12 cellular contexts compared by ENCODE assay signal in the genomic region with DNA sequence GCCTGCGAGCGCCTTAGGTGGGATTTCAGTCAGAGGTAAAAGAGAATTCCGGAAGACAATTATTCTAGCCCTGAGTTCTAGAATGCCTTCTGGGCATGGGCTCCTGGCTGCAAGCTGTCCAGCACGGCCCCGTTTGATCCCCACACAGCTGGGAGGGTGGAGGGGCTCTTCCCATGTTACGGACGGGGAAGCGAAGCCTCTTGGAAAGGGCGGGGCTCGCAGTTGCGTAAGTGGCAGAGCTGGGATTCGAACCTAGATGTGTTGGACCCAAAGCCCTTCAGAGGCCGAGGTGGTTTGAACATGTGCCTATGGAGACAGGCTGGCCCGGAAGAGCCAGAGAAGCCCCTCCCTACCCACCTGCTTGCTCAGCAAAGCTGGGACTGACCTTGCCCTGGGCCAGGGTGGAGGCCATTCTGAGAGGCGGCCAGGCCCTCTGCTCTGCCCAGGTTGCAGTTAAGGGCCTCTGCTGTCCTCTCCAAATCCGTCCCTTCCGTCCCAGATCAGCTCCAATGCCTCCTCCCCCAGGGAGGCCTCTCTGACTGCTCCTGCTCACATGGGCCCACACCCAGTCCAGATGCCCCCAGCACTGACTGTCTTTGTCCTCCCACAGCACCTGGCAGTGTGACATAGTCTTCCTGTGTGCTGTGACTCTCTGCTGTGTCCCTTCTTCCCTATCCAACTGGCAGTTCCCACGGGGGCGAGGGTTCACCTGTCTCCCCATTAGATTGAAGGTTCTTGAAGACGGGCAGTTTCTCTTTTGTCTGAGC. TPM values are rescaled to one million over a fixed set of nuclear protein-coding genes. Genes with fewer than 3 reads are reported as not detected.
A peak's percentile ranks its signal among the peaks of the same experiment; 100 is the strongest.
DNase-seq lines count a peak whose midpoint lies in the region; ATAC-seq, FAIRE-seq and TF ChIP-seq lines count a peak whose summit lies in the region.
"Had no signal": no experiment of that assay in that cellular context is flagged by ENCODE, and none has a peak within 500 bp of the region (broad histone marks: within the 10 kb centered on the region; RNA-seq: fewer than 3 reads in every experiment).

No MANE protein-coding gene starts in this region.

- TF ChIP-seq RAD21 in HepG2 (CRISPR knock-in tag; IDR thresholded peaks at IDR 0.05) = no peak

- H3K27me3 ChIP-seq in Caco-2 (replicated peaks; ENCODE audit: control insufficient read depth, insufficient read depth, low read length) (no peaks in the 10 kb centered on the region), breast epithelium (no peaks in the 10 kb centered on the region), HepG2 (ENCODE audit: control insufficient read depth in 1 of 2, insufficient read depth in 2 of 2, low read length in 2 of 2) (peaks cover 12 to 91% of the 10 kb centered on the region in 2 experiments; a peak in 4 of 5 replicates), skeletal muscle satellite cell (ENCODE audit: control insufficient read depth, insufficient read depth, low read length) (no peaks in the 10 kb centered on the region)

- H3K9me3 ChIP-seq in Caco-2 (no peaks in the 10 kb centered on the region), breast epithelium (no peaks in the 10 kb centered on the region), HepG2 (ENCODE audit: low read length) (no peaks in the 10 kb centered on the region), skeletal muscle satellite cell (replicated peaks; ENCODE audit: low read length) (no peaks in the 10 kb centered on the region)

- H3K4me1 ChIP-seq in Caco-2 (no peaks in the 10 kb centered on the region), breast epithelium (peaks cover 9 to 11% of the 10 kb centered on the region in 2 donors), HepG2 (ENCODE audit: insufficient read depth, low read length) (peaks cover 66% of the 10 kb centered on the region), skeletal muscle satellite cell (ENCODE audit: control insufficient read depth, insufficient read depth, low read length) (peaks cover 69% of the 10 kb centered on the region)

- POLR2A ChIA-PET in Caco-2 (lab: Charles Lee) = no interaction called here
- POLR2A ChIA-PET in HepG2 (lab: Yijun Ruan, JAX) = no interaction called here
- POLR2A ChIA-PET in activated CD4-positive, alpha-beta memory T cell treated with anti-CD3 and anti-CD28 coated beads, Interleukin-2, amount 10 ng/mL, durations not matched to agents 7 days and 5 days (lab: Charles Lee) = no interaction called here
- POLR2A ChIA-PET in naive thymus-derived CD8-positive, alpha-beta T cell (lab: Charles Lee) = no interaction called here

- no peak for DNase-seq in Caco-2
- DNase-seq in breast epithelium (ENCODE audit: low spot score in 2 of 2) = no peak
- DNase-seq in HepG2 (ENCODE audit: low spot score) = no peak
- no peak for DNase-seq in OCI-M2 (lab: John Stamatoyannopoulos, UW; ENCODE audit: unreplicated experiment)
- no peak for DNase-seq in activated CD4-positive, alpha-beta memory T cell treated with anti-CD3 and anti-CD28 coated beads, Interleukin-2, amount 10 ng/mL, durations not matched to agents 7 days and 5 days
- no peak for DNase-seq in naive thymus-derived CD8-positive, alpha-beta T cell
- DNase-seq: cortex of kidney, OCI-M1 had no signal

- intact Hi-C loops in Caco-2 (cut with micrococcal nuclease; ENCODE audit: unreplicated experiment) = no loop called here
- intact Hi-C loops in breast epithelium (cut with DNase I; ENCODE audit: low total_unique reads) = no loop called here
- intact Hi-C loops in HepG2 (cut with micrococcal nuclease; ENCODE audit: unreplicated experiment) = no loop called here

- no peaks in the 10 kb centered on the region for H3K4me1 Mint-ChIP-seq in Caco-2 (ENCODE audit: low read depth, unreplicated experiment)
- H3K4me1 Mint-ChIP-seq in activated CD4-positive, alpha-beta memory T cell treated with anti-CD3 and anti-CD28 coated beads, Interleukin-2, amount 10 ng/mL, durations not matched to agents 7 days and 5 days = no peaks in the 10 kb centered on the region
- H3K4me1 Mint-ChIP-seq in naive thymus-derived CD8-positive, alpha-beta T cell = peaks cover 0 to 6% (median 1%) of the 10 kb centered on the region in 4 donors

- BruUV-seq in Caco-2 (replicated peaks; lab: Mats Ljungman, UMichigan) (no TSS peak), HepG2 (replicated peaks; lab: Mats Ljungman, UMichigan) (no TSS peak)

- no peaks in the 10 kb centered on the region for H3K9me3 Mint-ChIP-seq in Caco-2 (ENCODE audit: unreplicated experiment)
- no peaks in the 10 kb centered on the region for H3K9me3 Mint-ChIP-seq in activated CD4-positive, alpha-beta memory T cell treated with anti-CD3 and anti-CD28 coated beads, Interleukin-2, amount 10 ng/mL, durations not matched to agents 7 days and 5 days
- no peaks in the 10 kb centered on the region for H3K9me3 Mint-ChIP-seq in naive thymus-derived CD8-positive, alpha-beta T cell

- H3K27ac ChIP-seq in breast epithelium (peak overlapping the region; percentile 85 to 90), HepG2 (ENCODE audit: extremely low read length, insufficient read depth, low read length) (no peak overlapping the region)

- H2AFZ ChIP-seq in HepG2 (ENCODE audit: low read length) = no peak overlapping the region

- H3K4me3 ChIP-seq in Caco-2 (ENCODE audit: low read depth, low read length) (no peak overlapping the region), breast epithelium (no peak overlapping the region), HepG2 (replicated peaks in 1 of 3; ENCODE audit: insufficient read depth in 1 of 3, low read depth in 2 of 3, low read length in 3 of 3) (peak overlapping the region in 1 of 3 experiments; percentile 35; a peak in 1 of 6 replicates), skeletal muscle satellite cell (ENCODE audit: low read length) (no peak overlapping the region)

- H3K4me2 ChIP-seq in HepG2 (ENCODE audit: low read depth, low read length) (peak overlapping the region; percentile 73; the same call in 1 of the 2 replicates), skeletal muscle satellite cell (ENCODE audit: low read length) (peak overlapping the region; percentile 83)

- H3K27ac Mint-ChIP-seq in Caco-2 (ENCODE audit: unreplicated experiment) = peak overlapping the region; percentile 22
- no peak overlapping the region for H3K27ac Mint-ChIP-seq in activated CD4-positive, alpha-beta memory T cell treated with anti-CD3 and anti-CD28 coated beads, Interleukin-2, amount 10 ng/mL, durations not matched to agents 7 days and 5 days
- H3K27ac Mint-ChIP-seq in naive thymus-derived CD8-positive, alpha-beta T cell = peak overlapping the region in 2 of 10 donors; percentile 39 to 42

- H3K9ac ChIP-seq in HepG2 (ENCODE audit: insufficient read depth, low read depth, low read length) = no peak overlapping the region
- H3K9ac ChIP-seq in skeletal muscle satellite cell (ENCODE audit: low read depth, low read length) = peak overlapping the region; percentile 86

- no peaks in the 10 kb centered on the region for H3K36me3 ChIP-seq in Caco-2 (ENCODE audit: control insufficient read depth, insufficient read depth, low read length)
- H3K36me3 ChIP-seq in breast epithelium = no peaks in the 10 kb centered on the region
- no peaks in the 10 kb centered on the region for H3K36me3 ChIP-seq in HepG2 (replicated peaks in 1 of 2; ENCODE audit: control insufficient read depth in 1 of 2, insufficient read depth in 2 of 2, low read length in 2 of 2)
- H3K36me3 ChIP-seq in skeletal muscle satellite cell (ENCODE audit: insufficient read depth, low read length) = no peaks in the 10 kb centered on the region

- TF ChIP-seq EP300 in HepG2 (IDR thresholded peaks at IDR 0.05; ENCODE audit: low read depth in 2 of 2, low read length in 2 of 2) (no peak), HepG2 (CRISPR knock-in tag; IDR thresholded peaks at IDR 0.05; ENCODE audit: borderline replicate concordance) (no peak)

- CTCF ChIA-PET in Caco-2 (lab: Charles Lee) (no interaction called here), HepG2 (lab: Yijun Ruan, JAX; ENCODE audit: low intra/inter-chr PET ratio, low total read pairs) (no interaction called here)
- CTCF ChIA-PET in activated CD4-positive, alpha-beta memory T cell treated with anti-CD3 and anti-CD28 coated beads, Interleukin-2, amount 10 ng/mL, durations not matched to agents 7 days and 5 days (lab: Charles Lee) = no interaction called here

- no peaks in the 10 kb centered on the region for H3K27me3 Mint-ChIP-seq in Caco-2 (ENCODE audit: insufficient read depth, unreplicated experiment)
- H3K27me3 Mint-ChIP-seq in activated CD4-positive, alpha-beta memory T cell treated with anti-CD3 and anti-CD28 coated beads, Interleukin-2, amount 10 ng/mL, durations not matched to agents 7 days and 5 days = peaks cover 9% of the 10 kb centered on the region
- H3K27me3 Mint-ChIP-seq in naive thymus-derived CD8-positive, alpha-beta T cell = peaks cover 0 to 9% (median 0%) of the 10 kb centered on the region in 5 donors

- FAIRE-seq in HepG2 (lab: Jason Lieb, UNC) = no peak

- no peak overlapping the region for H3K4me3 Mint-ChIP-seq in Caco-2 (ENCODE audit: unreplicated experiment)
- no peak overlapping the region for H3K4me3 Mint-ChIP-seq in activated CD4-positive, alpha-beta memory T cell treated with anti-CD3 and anti-CD28 coated beads, Interleukin-2, amount 10 ng/mL, durations not matched to agents 7 days and 5 days
- H3K4me3 Mint-ChIP-seq in naive thymus-derived CD8-positive, alpha-beta T cell = no peak overlapping the region

- H4K20me1 ChIP-seq in HepG2 (ENCODE audit: insufficient read depth, low read length) = no peaks in the 10 kb centered on the region

- TF ChIP-seq POLR2A in breast epithelium (IDR thresholded peaks at IDR 0.05) (no peak), HepG2 (IDR thresholded peaks at IDR 0.05; ENCODE audit: insufficient read depth in 1 of 2, low read depth in 2 of 2, low read length in 2 of 2) (no peak)

- no peaks in the 10 kb centered on the region for H3K36me3 Mint-ChIP-seq in Caco-2 (ENCODE audit: insufficient read depth, unreplicated experiment)
- no peaks in the 10 kb centered on the region for H3K36me3 Mint-ChIP-seq in activated CD4-positive, alpha-beta memory T cell treated with anti-CD3 and anti-CD28 coated beads, Interleukin-2, amount 10 ng/mL, durations not matched to agents 7 days and 5 days (ENCODE audit: low read depth)
- H3K36me3 Mint-ChIP-seq in naive thymus-derived CD8-positive, alpha-beta T cell = no peaks in the 10 kb centered on the region

- in situ Hi-C loops in HepG2 (cut with HindIII; ENCODE audit: extremely low pct_ligation_motif_present, low pct_unique_long_range_greater_than_20kb) = no loop called here

- WGBS in HepG2 (ENCODE audit: low lambda C conversion rate) = 36% methylated on average over 9 of the region's 20 CpGs

- H3K79me2 ChIP-seq in HepG2 (ENCODE audit: insufficient read depth, low read length) = no peaks in the 10 kb centered on the region

- TF ChIP-seq CTCF in Caco-2 (IDR thresholded peaks at IDR 0.05; ENCODE audit: insufficient read depth in 1 of 2, low read depth in 1 of 2, low read length in 1 of 2, severe bottlenecking in 1 of 2, unreplicated experiment in 1 of 2) (no peak), breast epithelium (IDR thresholded peaks at IDR 0.05) (no peak), HepG2 (CRISPR knock-in tag; IDR thresholded peaks at IDR 0.05) (no peak)

- ATAC-seq in HepG2 (no peak), HG03565 (IDR thresholded peaks at IDR 0.05; ENCODE audit: unreplicated experiment) (no peak)
- ATAC-seq in naive thymus-derived CD8-positive, alpha-beta T cell = no peak

RNA-seq across cellular contexts. Expression of a gene that starts 1.1 kb away (rescaled TPM):
- total RNA-seq in Caco-2 (2022) (not detected in 2 replicates), breast epithelium (100 to 1,000 TPM in 1 of 3 donors, 10 to 100 TPM in 1, 1 to 10 TPM in 1; 8.8 to 183 (median 19.0) TPM), HepG2 (2016; rRNA removed; fragmentation: Illumina TruSeq; extraction: Trizol) (not detected in 2 replicates)
- not detected in 2 replicates for total RNA-seq in HepG2 (2016; cell fraction: cytosol; rRNA removed; fragmentation: Illumina TruSeq; extraction: Trizol; ENCODE audit: low read depth)
- total RNA-seq in HepG2 (2016; cell fraction: insoluble cytoplasmic fraction; rRNA removed; fragmentation: Illumina TruSeq; extraction: Trizol) = not detected in 2 replicates
- total RNA-seq in HepG2 (2016; cell fraction: membrane; rRNA removed; fragmentation: Illumina TruSeq; extraction: Trizol) = not detected in 2 replicates
- not detected in 2 replicates for total RNA-seq in HepG2 (2016; cell fraction: nucleus; rRNA removed; fragmentation: Illumina TruSeq; extraction: Trizol)
- 0.10 and 0.20 TPM in 2 replicates for polyA plus RNA-seq in HepG2 (2011; rRNA removed)
- 0.05 and 0.16 TPM in 2 replicates for polyA plus RNA-seq in HepG2 (2011; cell fraction: cytosol; rRNA removed)
- 0.31 and 0.32 TPM in 2 replicates for polyA plus RNA-seq in HepG2 (2011; cell fraction: nucleus; rRNA removed)
- polyA plus RNA-seq in HepG2 (2012) = 0.20 TPM in 2 replicates
- polyA plus RNA-seq in HepG2 (2016; cell fraction: cytosol; fragmentation: Illumina TruSeq; extraction: Trizol; ENCODE audit: low read depth) = not detected in 2 replicates
- polyA plus RNA-seq in HepG2 (2016; cell fraction: insoluble cytoplasmic fraction; fragmentation: Illumina TruSeq; extraction: Trizol; ENCODE audit: low read depth) = not detected in 2 replicates
- not detected in 2 replicates for polyA plus RNA-seq in HepG2 (2016; cell fraction: membrane; fragmentation: Illumina TruSeq; extraction: Trizol; ENCODE audit: low read depth)
- not detected in 2 replicates for polyA plus RNA-seq in HepG2 (2016; cell fraction: nucleus; fragmentation: Illumina TruSeq; extraction: Trizol; ENCODE audit: insufficient read depth, low read depth)
- 0.47 TPM in 1 of 2 replicates, not detected in the other for polyA minus RNA-seq in HepG2 (2011; rRNA and poly(A)+ RNA removed; ENCODE audit: low replicate concordance)
- polyA minus RNA-seq in HepG2 (2011; cell fraction: cytosol; rRNA and poly(A)+ RNA removed) = not detected in 2 replicates
- polyA minus RNA-seq in HepG2 (2011; cell fraction: nucleus; rRNA and poly(A)+ RNA removed) = 0.50 TPM in 1 of 2 replicates, not detected in the other
- 0.51 and 5.9 TPM in 2 replicates for total RNA-seq in skeletal muscle satellite cell (2012; rRNA removed)
- total RNA-seq in activated CD4-positive, alpha-beta memory T cell treated with anti-CD3 and anti-CD28 coated beads, Interleukin-2, amount 10 ng/mL, durations not matched to agents 7 days and 5 days = not detected
- not detected for total RNA-seq in naive thymus-derived CD8-positive, alpha-beta T cell
- not detected for polyA plus RNA-seq in naive thymus-derived CD8-positive, alpha-beta T cell
- total RNA-seq: lung microvascular endothelial cell; T-helper 2 cell treated with Interferon-gamma antibody and Interleukin-4, amounts not matched to agents 100 ng/mL and 5 ng/mL, for 36 hours had no signal

RNA-seq across cellular contexts. Expression of a gene that starts 2.9 kb away (rescaled TPM):
- total RNA-seq in Caco-2 (2022) (0.46 TPM in 1 of 2 replicates, not detected in the other), breast epithelium (1 to 10 TPM in 1 of 3 donors, under 1 TPM in 2; 0.33 to 1.1 (median 0.73) TPM), HepG2 (2016; rRNA removed; fragmentation: Illumina TruSeq; extraction: Trizol) (not detected in 2 replicates)
- not detected in 2 replicates for total RNA-seq in HepG2 (2016; cell fraction: cytosol; rRNA removed; fragmentation: Illumina TruSeq; extraction: Trizol; ENCODE audit: low read depth)
- not detected in 2 replicates for total RNA-seq in HepG2 (2016; cell fraction: insoluble cytoplasmic fraction; rRNA removed; fragmentation: Illumina TruSeq; extraction: Trizol)
- not detected in 2 replicates for total RNA-seq in HepG2 (2016; cell fraction: membrane; rRNA removed; fragmentation: Illumina TruSeq; extraction: Trizol)
- total RNA-seq in HepG2 (2016; cell fraction: nucleus; rRNA removed; fragmentation: Illumina TruSeq; extraction: Trizol) = not detected in 2 replicates
- polyA plus RNA-seq in HepG2 (2011; rRNA removed) = 0.03 and 0.07 TPM in 2 replicates
- not detected in 2 replicates for polyA plus RNA-seq in HepG2 (2011; cell fraction: cytosol; rRNA removed)
- polyA plus RNA-seq in HepG2 (2011; cell fraction: nucleus; rRNA removed) = 0.47 and 1.8 TPM in 2 replicates
- polyA plus RNA-seq in HepG2 (2012) = 0.25 TPM in 1 of 2 replicates, not detected in the other
- not detected in 2 replicates for polyA plus RNA-seq in HepG2 (2016; cell fraction: cytosol; fragmentation: Illumina TruSeq; extraction: Trizol; ENCODE audit: low read depth)
- polyA plus RNA-seq in HepG2 (2016; cell fraction: insoluble cytoplasmic fraction; fragmentation: Illumina TruSeq; extraction: Trizol; ENCODE audit: low read depth) = not detected in 2 replicates
- polyA plus RNA-seq in HepG2 (2016; cell fraction: membrane; fragmentation: Illumina TruSeq; extraction: Trizol; ENCODE audit: low read depth) = not detected in 2 replicates
- not detected in 2 replicates for polyA plus RNA-seq in HepG2 (2016; cell fraction: nucleus; fragmentation: Illumina TruSeq; extraction: Trizol; ENCODE audit: insufficient read depth, low read depth)
- 0.88 TPM in 1 of 2 replicates, not detected in the other for polyA minus RNA-seq in HepG2 (2011; rRNA and poly(A)+ RNA removed; ENCODE audit: low replicate concordance)
- polyA minus RNA-seq in HepG2 (2011; cell fraction: cytosol; rRNA and poly(A)+ RNA removed) = not detected in 2 replicates
- 0.75 and 2.3 TPM in 2 replicates for polyA minus RNA-seq in HepG2 (2011; cell fraction: nucleus; rRNA and poly(A)+ RNA removed)
- total RNA-seq in skeletal muscle satellite cell (2012; rRNA removed) = not detected in 2 replicates
- under 1 TPM; 0.13 to 0.20 TPM for total RNA-seq in activated CD4-positive, alpha-beta memory T cell treated with anti-CD3 and anti-CD28 coated beads, Interleukin-2, amount 10 ng/mL, durations not matched to agents 7 days and 5 days
- not detected for total RNA-seq in naive thymus-derived CD8-positive, alpha-beta T cell
- not detected for polyA plus RNA-seq in naive thymus-derived CD8-positive, alpha-beta T cell
- total RNA-seq: lung microvascular endothelial cell; T-helper 2 cell treated with Interferon-gamma antibody and Interleukin-4, amounts not matched to agents 100 ng/mL and 5 ng/mL, for 36 hours had no signal

RNA-seq across cellular contexts. Expression of a gene that starts 14.9 kb away (rescaled TPM):
- total RNA-seq in Caco-2 (2022) = 0.16 TPM in 1 of 2 replicates, not detected in the other
- total RNA-seq in breast epithelium = 1 to 10 TPM in 2 of 3 donors, not detected in 1; 1.3 to 2.9 TPM
- total RNA-seq in HepG2 (2016; rRNA removed; fragmentation: Illumina TruSeq; extraction: Trizol) = 3.5 and 4.0 TPM in 2 replicates
- 1.8 and 2.0 TPM in 2 replicates for total RNA-seq in HepG2 (2016; cell fraction: cytosol; rRNA removed; fragmentation: Illumina TruSeq; extraction: Trizol; ENCODE audit: low read depth)
- 3.9 and 4.6 TPM in 2 replicates for total RNA-seq in HepG2 (2016; cell fraction: insoluble cytoplasmic fraction; rRNA removed; fragmentation: Illumina TruSeq; extraction: Trizol)
- 2.3 and 2.5 TPM in 2 replicates for total RNA-seq in HepG2 (2016; cell fraction: membrane; rRNA removed; fragmentation: Illumina TruSeq; extraction: Trizol)
- 2.1 and 2.3 TPM in 2 replicates for total RNA-seq in HepG2 (2016; cell fraction: nucleus; rRNA removed; fragmentation: Illumina TruSeq; extraction: Trizol)
- 10.5 and 12.8 TPM in 2 replicates for polyA plus RNA-seq in HepG2 (2011; rRNA removed)
- 6.1 and 9.4 TPM in 2 replicates for polyA plus RNA-seq in HepG2 (2011; cell fraction: cytosol; rRNA removed)
- 6.1 and 6.7 TPM in 2 replicates for polyA plus RNA-seq in HepG2 (2011; cell fraction: nucleus; rRNA removed)
- 5.5 and 6.6 TPM in 2 replicates for polyA plus RNA-seq in HepG2 (2012)
- polyA plus RNA-seq in HepG2 (2016; cell fraction: cytosol; fragmentation: Illumina TruSeq; extraction: Trizol; ENCODE audit: low read depth) = 1.3 and 1.6 TPM in 2 replicates
- polyA plus RNA-seq in HepG2 (2016; cell fraction: insoluble cytoplasmic fraction; fragmentation: Illumina TruSeq; extraction: Trizol; ENCODE audit: low read depth) = 4.9 and 5.4 TPM in 2 replicates
- 1.8 TPM in 2 replicates for polyA plus RNA-seq in HepG2 (2016; cell fraction: membrane; fragmentation: Illumina TruSeq; extraction: Trizol; ENCODE audit: low read depth)
- 2.9 and 3.2 TPM in 2 replicates for polyA plus RNA-seq in HepG2 (2016; cell fraction: nucleus; fragmentation: Illumina TruSeq; extraction: Trizol; ENCODE audit: insufficient read depth, low read depth)
- polyA minus RNA-seq in HepG2 (2011; rRNA and poly(A)+ RNA removed; ENCODE audit: low replicate concordance) = 14.4 TPM in 1 of 2 replicates, not detected in the other
- 4.5 and 6.6 TPM in 2 replicates for polyA minus RNA-seq in HepG2 (2011; cell fraction: cytosol; rRNA and poly(A)+ RNA removed)
- polyA minus RNA-seq in HepG2 (2011; cell fraction: nucleus; rRNA and poly(A)+ RNA removed) = 11.3 and 12.3 TPM in 2 replicates
- not detected in 2 replicates for total RNA-seq in skeletal muscle satellite cell (2012; rRNA removed)
- not detected for total RNA-seq in activated CD4-positive, alpha-beta memory T cell treated with anti-CD3 and anti-CD28 coated beads, Interleukin-2, amount 10 ng/mL, durations not matched to agents 7 days and 5 days
- not detected for total RNA-seq in naive thymus-derived CD8-positive, alpha-beta T cell
- polyA plus RNA-seq in naive thymus-derived CD8-positive, alpha-beta T cell = not detected
- total RNA-seq: T-helper 2 cell treated with Interferon-gamma antibody and Interleukin-4, amounts not matched to agents 100 ng/mL and 5 ng/mL, for 36 hours had no signal

RNA-seq across cellular contexts. Expression of a gene that starts 24.6 kb away (rescaled TPM):
- not detected in 2 replicates for total RNA-seq in Caco-2 (2022)
- under 1 TPM; 0.32 to 0.88 (median 0.33) TPM for total RNA-seq in breast epithelium
- total RNA-seq in HepG2 (2016; rRNA removed; fragmentation: Illumina TruSeq; extraction: Trizol) = not detected in 2 replicates
- total RNA-seq in HepG2 (2016; cell fraction: cytosol; rRNA removed; fragmentation: Illumina TruSeq; extraction: Trizol; ENCODE audit: low read depth) = not detected in 2 replicates
- not detected in 2 replicates for total RNA-seq in HepG2 (2016; cell fraction: insoluble cytoplasmic fraction; rRNA removed; fragmentation: Illumina TruSeq; extraction: Trizol)
- total RNA-seq in HepG2 (2016; cell fraction: membrane; rRNA removed; fragmentation: Illumina TruSeq; extraction: Trizol) = not detected in 2 replicates
- not detected in 2 replicates for total RNA-seq in HepG2 (2016; cell fraction: nucleus; rRNA removed; fragmentation: Illumina TruSeq; extraction: Trizol)
- 0.04 TPM in 1 of 2 replicates, not detected in the other for polyA plus RNA-seq in HepG2 (2011; rRNA removed)
- polyA plus RNA-seq in HepG2 (2011; cell fraction: cytosol; rRNA removed) = not detected in 2 replicates
- polyA plus RNA-seq in HepG2 (2011; cell fraction: nucleus; rRNA removed) = 0.09 and 0.13 TPM in 2 replicates
- 0.08 TPM in 1 of 2 replicates, not detected in the other for polyA plus RNA-seq in HepG2 (2012)
- not detected in 2 replicates for polyA plus RNA-seq in HepG2 (2016; cell fraction: cytosol; fragmentation: Illumina TruSeq; extraction: Trizol; ENCODE audit: low read depth)
- not detected in 2 replicates for polyA plus RNA-seq in HepG2 (2016; cell fraction: insoluble cytoplasmic fraction; fragmentation: Illumina TruSeq; extraction: Trizol; ENCODE audit: low read depth)
- polyA plus RNA-seq in HepG2 (2016; cell fraction: membrane; fragmentation: Illumina TruSeq; extraction: Trizol; ENCODE audit: low read depth) = not detected in 2 replicates
- polyA plus RNA-seq in HepG2 (2016; cell fraction: nucleus; fragmentation: Illumina TruSeq; extraction: Trizol; ENCODE audit: insufficient read depth, low read depth) = not detected in 2 replicates
- polyA minus RNA-seq in HepG2 (2011; rRNA and poly(A)+ RNA removed; ENCODE audit: low replicate concordance) = not detected in 2 replicates
- not detected in 2 replicates for polyA minus RNA-seq in HepG2 (2011; cell fraction: cytosol; rRNA and poly(A)+ RNA removed)
- not detected in 2 replicates for polyA minus RNA-seq in HepG2 (2011; cell fraction: nucleus; rRNA and poly(A)+ RNA removed)
- not detected in 2 replicates for total RNA-seq in skeletal muscle satellite cell (2012; rRNA removed)
- total RNA-seq in activated CD4-positive, alpha-beta memory T cell treated with anti-CD3 and anti-CD28 coated beads, Interleukin-2, amount 10 ng/mL, durations not matched to agents 7 days and 5 days = not detected
- not detected for total RNA-seq in naive thymus-derived CD8-positive, alpha-beta T cell
- polyA plus RNA-seq in naive thymus-derived CD8-positive, alpha-beta T cell = not detected
- total RNA-seq: lung microvascular endothelial cell; T-helper 2 cell treated with Interferon-gamma antibody and Interleukin-4, amounts not matched to agents 100 ng/mL and 5 ng/mL, for 36 hours had no signal

RNA-seq across cellular contexts. Expression of a gene that starts 43.0 kb away (rescaled TPM):
- total RNA-seq in Caco-2 (2022) (21.5 and 23.5 TPM in 2 replicates), breast epithelium (10 to 100 TPM; 21.9 to 40.3 (median 38.5) TPM), HepG2 (2016; rRNA removed; fragmentation: Illumina TruSeq; extraction: Trizol) (10.1 and 16.7 TPM in 2 replicates)
- total RNA-seq in HepG2 (2016; cell fraction: cytosol; rRNA removed; fragmentation: Illumina TruSeq; extraction: Trizol; ENCODE audit: low read depth) = 7.6 and 9.2 TPM in 2 replicates
- total RNA-seq in HepG2 (2016; cell fraction: insoluble cytoplasmic fraction; rRNA removed; fragmentation: Illumina TruSeq; extraction: Trizol) = 11.2 and 19.1 TPM in 2 replicates
- 9.9 and 11.1 TPM in 2 replicates for total RNA-seq in HepG2 (2016; cell fraction: membrane; rRNA removed; fragmentation: Illumina TruSeq; extraction: Trizol)
- 17.0 and 18.5 TPM in 2 replicates for total RNA-seq in HepG2 (2016; cell fraction: nucleus; rRNA removed; fragmentation: Illumina TruSeq; extraction: Trizol)
- 17.0 and 21.0 TPM in 2 replicates for polyA plus RNA-seq in HepG2 (2011; rRNA removed)
- polyA plus RNA-seq in HepG2 (2011; cell fraction: cytosol; rRNA removed) = 10.1 and 18.8 TPM in 2 replicates
- 96.3 and 129 TPM in 2 replicates for polyA plus RNA-seq in HepG2 (2011; cell fraction: nucleus; rRNA removed)
- polyA plus RNA-seq in HepG2 (2012) = 7.7 and 12.7 TPM in 2 replicates
- polyA plus RNA-seq in HepG2 (2016; cell fraction: cytosol; fragmentation: Illumina TruSeq; extraction: Trizol; ENCODE audit: low read depth) = 3.5 and 3.6 TPM in 2 replicates
- 11.1 and 12.0 TPM in 2 replicates for polyA plus RNA-seq in HepG2 (2016; cell fraction: insoluble cytoplasmic fraction; fragmentation: Illumina TruSeq; extraction: Trizol; ENCODE audit: low read depth)
- polyA plus RNA-seq in HepG2 (2016; cell fraction: membrane; fragmentation: Illumina TruSeq; extraction: Trizol; ENCODE audit: low read depth) = 6.7 and 7.4 TPM in 2 replicates
- 36.9 and 37.2 TPM in 2 replicates for polyA plus RNA-seq in HepG2 (2016; cell fraction: nucleus; fragmentation: Illumina TruSeq; extraction: Trizol; ENCODE audit: insufficient read depth, low read depth)
- 46.0 and 46.5 TPM in 2 replicates for polyA minus RNA-seq in HepG2 (2011; rRNA and poly(A)+ RNA removed; ENCODE audit: low replicate concordance)
- 6.1 and 9.8 TPM in 2 replicates for polyA minus RNA-seq in HepG2 (2011; cell fraction: cytosol; rRNA and poly(A)+ RNA removed)
- polyA minus RNA-seq in HepG2 (2011; cell fraction: nucleus; rRNA and poly(A)+ RNA removed) = 14.4 and 22.9 TPM in 2 replicates
- total RNA-seq in skeletal muscle satellite cell (2012; rRNA removed) = 23.8 and 26.0 TPM in 2 replicates
- total RNA-seq in activated CD4-positive, alpha-beta memory T cell treated with anti-CD3 and anti-CD28 coated beads, Interleukin-2, amount 10 ng/mL, durations not matched to agents 7 days and 5 days = 10 to 100 TPM; 43.8 to 48.0 TPM
- total RNA-seq in naive thymus-derived CD8-positive, alpha-beta T cell = 10 to 100 TPM; 49.3 to 58.1 TPM
- polyA plus RNA-seq in naive thymus-derived CD8-positive, alpha-beta T cell = 10 to 100 TPM; 10.2 to 23.3 (median 11.1) TPM
